In genomic region chr12:26295001-26295400, GRCh38 we compare ENCODE assay signal across 29 cellular contexts.
"Had no signal": no experiment of that assay in that cellular context is flagged by ENCODE, and none has a peak within 500 bp of the region (broad histone marks: within the 10 kb centered on the region; RNA-seq: fewer than 3 reads in every experiment).

No MANE protein-coding gene starts in this region.

- H3K4me3 ChIP-seq: esophagus muscularis mucosa, gastrocnemius medialis, heart left ventricle had no signal

- H3K27ac ChIP-seq: brain microvascular endothelial cell, esophagus muscularis mucosa, foreskin keratinocyte, gastrocnemius medialis, heart left ventricle had no signal

- H3K9me3 ChIP-seq: esophagus muscularis mucosa, gastrocnemius medialis, heart left ventricle had no signal

- FAIRE-seq: astrocyte, bronchial epithelial cell had no signal

- DNase-seq: activated CD4-positive, alpha-beta memory T cell treated with anti-CD3 and anti-CD28 coated beads, Interleukin-2, amount 10 ng/mL, durations not matched to agents 7 days and 5 days; activated CD4-positive, alpha-beta T cell treated with anti-CD3 and anti-CD28 coated beads for 1 hour; activated CD4-positive, alpha-beta T cell treated with anti-CD3 and anti-CD28 coated beads for 4 hours; activated CD4-positive, alpha-beta T cell treated with anti-CD3 and anti-CD28 coated beads, Interleukin-2, amount 10 ng/mL, durations not matched to agents 7 days and 5 days; activated CD4-positive, alpha-beta T cell treated with anti-CD3 and anti-CD28 coated beads, Interleukin-2, amount 50 U/mL, for 4 hours; activated CD8-positive, alpha-beta memory T cell treated with anti-CD3 and anti-CD28 coated beads, Interleukin-2, amount 50 U/mL, for 48 hours; activated effector memory CD4-positive, alpha-beta T cell treated with Interleukin-2 at 50 U/mL for 16 hours; activated gamma-delta T cell treated with Interleukin-2 at 50 U/mL for 16 hours; activated naive CD4-positive, alpha-beta T cell treated with anti-CD3 and anti-CD28 coated beads, Interleukin-2, amount 50 U/mL, for 16 hours; activated naive CD4-positive, alpha-beta T cell treated with Interleukin-2 at 50 U/mL for 16 hours; activated T-cell treated with anti-CD3 and anti-CD28 coated beads for 4 hours; activated T-cell treated with anti-CD3 and anti-CD28 coated beads, Interleukin-2, amount 50 U/mL, for 24 hours; activated T-cell treated with anti-CD3 and anti-CD28 coated beads, Interleukin-2, amount 50 U/mL, for 72 hours; amniotic stem cell; anterior cingulate cortex; brain microvascular endothelial cell; cortex of kidney; dermis blood vessel endothelial cell; effector CD4-positive, alpha-beta T cell; effector memory CD8-positive, alpha-beta T cell; erythroblast; foreskin keratinocyte; gastrocnemius medialis; glutamatergic neuron; heart left ventricle; T-helper 17 cell had no signal

- H3K36me3 ChIP-seq: brain microvascular endothelial cell, esophagus muscularis mucosa, gastrocnemius medialis, heart left ventricle had no signal

- H3K27me3 ChIP-seq: brain microvascular endothelial cell, esophagus muscularis mucosa, foreskin keratinocyte, gastrocnemius medialis, heart left ventricle had no signal
